ENCODE assay signal across 8 cellular contexts in genomic region chr16:27549857-27550581, GRCh38. TPM values are rescaled to one million over a fixed set of nuclear protein-coding genes. Genes with fewer than 3 reads are reported as not detected.
DNase-seq lines count a peak whose midpoint lies in the region; ATAC-seq and TF ChIP-seq lines count a peak whose summit lies in the region.

A gene with protein sequence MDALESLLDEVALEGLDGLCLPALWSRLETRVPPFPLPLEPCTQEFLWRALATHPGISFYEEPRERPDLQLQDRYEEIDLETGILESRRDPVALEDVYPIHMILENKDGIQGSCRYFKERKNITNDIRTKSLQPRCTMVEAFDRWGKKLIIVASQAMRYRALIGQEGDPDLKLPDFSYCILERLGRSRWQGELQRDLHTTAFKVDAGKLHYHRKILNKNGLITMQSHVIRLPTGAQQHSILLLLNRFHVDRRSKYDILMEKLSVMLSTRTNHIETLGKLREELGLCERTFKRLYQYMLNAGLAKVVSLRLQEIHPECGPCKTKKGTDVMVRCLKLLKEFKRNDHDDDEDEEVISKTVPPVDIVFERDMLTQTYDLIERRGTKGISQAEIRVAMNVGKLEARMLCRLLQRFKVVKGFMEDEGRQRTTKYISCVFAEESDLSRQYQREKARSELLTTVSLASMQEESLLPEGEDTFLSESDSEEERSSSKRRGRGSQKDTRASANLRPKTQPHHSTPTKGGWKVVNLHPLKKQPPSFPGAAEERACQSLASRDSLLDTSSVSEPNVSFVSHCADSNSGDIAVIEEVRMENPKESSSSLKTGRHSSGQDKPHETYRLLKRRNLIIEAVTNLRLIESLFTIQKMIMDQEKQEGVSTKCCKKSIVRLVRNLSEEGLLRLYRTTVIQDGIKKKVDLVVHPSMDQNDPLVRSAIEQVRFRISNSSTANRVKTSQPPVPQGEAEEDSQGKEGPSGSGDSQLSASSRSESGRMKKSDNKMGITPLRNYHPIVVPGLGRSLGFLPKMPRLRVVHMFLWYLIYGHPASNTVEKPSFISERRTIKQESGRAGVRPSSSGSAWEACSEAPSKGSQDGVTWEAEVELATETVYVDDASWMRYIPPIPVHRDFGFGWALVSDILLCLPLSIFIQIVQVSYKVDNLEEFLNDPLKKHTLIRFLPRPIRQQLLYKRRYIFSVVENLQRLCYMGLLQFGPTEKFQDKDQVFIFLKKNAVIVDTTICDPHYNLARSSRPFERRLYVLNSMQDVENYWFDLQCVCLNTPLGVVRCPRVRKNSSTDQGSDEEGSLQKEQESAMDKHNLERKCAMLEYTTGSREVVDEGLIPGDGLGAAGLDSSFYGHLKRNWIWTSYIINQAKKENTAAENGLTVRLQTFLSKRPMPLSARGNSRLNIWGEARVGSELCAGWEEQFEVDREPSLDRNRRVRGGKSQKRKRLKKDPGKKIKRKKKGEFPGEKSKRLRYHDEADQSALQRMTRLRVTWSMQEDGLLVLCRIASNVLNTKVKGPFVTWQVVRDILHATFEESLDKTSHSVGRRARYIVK (N-terminal part only) (minus strand): TSS chr16:27549913. CDS start chr16:27549890, 23 bp downstream.
TSS of gene KATNIP (plus strand) at chr16:27550144. CDS start at chr16:27550171, 27 bp downstream.

- H3K36me3 ChIP-seq in SK-N-SH (replicated peaks in 1 of 2; ENCODE audit: control insufficient read depth in 1 of 2, insufficient read depth in 2 of 2, low read length in 1 of 2): peaks cover 0 to 6% of the 10 kb centered on the region in 2 experiments
- H3K36me3 ChIP-seq in testis (ENCODE audit: low read depth, missing control alignments): no peaks in the 10 kb centered on the region

- TF ChIP-seq EP300 in SK-N-SH (IDR thresholded peaks at IDR 0.05; ENCODE audit: borderline replicate concordance in 1 of 2, low read depth in 1 of 2, low read length in 1 of 2): no peak

- CTCF ChIA-PET in SK-N-SH (lab: Yijun Ruan, JAX): interaction anchor here (0.7 to 1.7 kb wide), 4 partner anchors 24 to 520 kb away, joined by 3 to 4 read pairs (median 3); no protein-coding TSS in a partner anchor

- peak within 1 kb of the TSS; percentile 75 to 99 for H3K4me3 ChIP-seq in SK-N-SH (ENCODE audit: low read depth in 2 of 2, low read length in 1 of 2)
- H3K4me3 ChIP-seq in testis: peak within 1 kb of the TSS; percentile 77 to 80

- no peaks in the 10 kb centered on the region for H3K9me3 ChIP-seq in SK-N-SH
- H3K9me3 ChIP-seq in testis: no peaks in the 10 kb centered on the region

- H3F3A ChIP-seq in SK-N-SH (replicated peaks; ENCODE audit: insufficient read depth): no peaks in the 10 kb centered on the region

- H3K79me2 ChIP-seq in SK-N-SH (ENCODE audit: insufficient read depth): peaks cover 84% of the 10 kb centered on the region

- TF ChIP-seq CTCF in SK-N-SH (IDR thresholded peaks at IDR 0.05) (no peak), omental fat pad (IDR thresholded peaks at IDR 0.05) (no peak), testis (IDR thresholded peaks at IDR 0.05) (no peak)

- WGBS in SK-N-SH (ENCODE audit: low lambda C conversion rate): under 1% methylated on average over 26 of the region's 51 CpGs
- WGBS in testis, 2 donors: 0% methylated on average over 14 to 50 of the region's 51 CpGs

- H3K27me3 ChIP-seq in SK-N-SH (ENCODE audit: insufficient read depth): no peaks in the 10 kb centered on the region
- H3K27me3 ChIP-seq in testis: no peaks in the 10 kb centered on the region

- intact Hi-C loops in testis (cut with DNase I; ENCODE audit: low total_unique reads): no loop called here

- ATAC-seq in HG02571 (IDR thresholded peaks at IDR 0.05; ENCODE audit: unreplicated experiment) (peak; percentile 94), omental fat pad (ENCODE audit: low FRiP score) (peak; percentile 98)

- peak within 1 kb of the TSS; percentile 87 for H3K9ac ChIP-seq in SK-N-SH

- TF ChIP-seq POLR2A in testis (IDR thresholded peaks at IDR 0.05): peak; percentile 1

- DNase-seq in GM04504 (ENCODE audit: low read depth): peak; percentile 98
- DNase-seq in NCI-H1048 (lab: John Stamatoyannopoulos, UW): peak; percentile 89
- DNase-seq in SK-N-SH: peak; percentile 100
- DNase-seq in activated naive CD4-positive, alpha-beta T cell treated with anti-CD3 and anti-CD28 coated beads, Interleukin-2, amount 50 U/mL, for 16 hours: peak; percentile 100
- peak; percentile 99 for DNase-seq in globus pallidus (ENCODE audit: low spot score)
- DNase-seq in omental fat pad (ENCODE audit: low spot score): peak; percentile 100
- DNase-seq in testis: peak; percentile 100

- H3K4me2 ChIP-seq in SK-N-SH: peak within 1 kb of the TSS; percentile 91

- POLR2A ChIA-PET in SK-N-SH (lab: Yijun Ruan, JAX): interaction anchor here (0.6 to 1.5 kb wide), 8 partner anchors 10 to 1264 kb away, joined by 3 to 6 read pairs (median 3); no protein-coding TSS in a partner anchor

- peaks cover 15 to 17% of the 10 kb centered on the region in 2 experiments; a peak in 2 of 4 replicates for H3K4me1 ChIP-seq in SK-N-SH (ENCODE audit: control insufficient read depth in 1 of 2, insufficient read depth in 2 of 2, low read depth in 1 of 2, low read length in 1 of 2)
- H3K4me1 ChIP-seq in testis: peaks cover 24% of the 10 kb centered on the region

- TF ChIP-seq RAD21 in SK-N-SH (IDR thresholded peaks at IDR 0.05; ENCODE audit: low read length): no peak

- no peaks in the 10 kb centered on the region for H3K9me2 ChIP-seq in SK-N-SH

- H3K27ac ChIP-seq in SK-N-SH (ENCODE audit: low read depth in 2 of 2, low read length in 1 of 2): peak within 1 kb of the TSS; percentile 66 to 80
- peak within 1 kb of the TSS; percentile 52 to 71 for H3K27ac ChIP-seq in testis

- H2AFZ ChIP-seq in SK-N-SH (ENCODE audit: low read depth): peak within 1 kb of the TSS; percentile 71; the same call in 1 of the 2 replicates

- peaks cover 39% of the 10 kb centered on the region for H4K20me1 ChIP-seq in SK-N-SH (ENCODE audit: insufficient read depth)

TF ChIP-seq in SK-N-SH, 30 proteins besides CTCF, POLR2A, EP300 and RAD21 (continues in another document):
- peak; percentile 89 for TF ChIP-seq GABPA (IDR thresholded peaks at IDR 0.05; ENCODE audit: low read depth)
- TF ChIP-seq, protein P1, sequence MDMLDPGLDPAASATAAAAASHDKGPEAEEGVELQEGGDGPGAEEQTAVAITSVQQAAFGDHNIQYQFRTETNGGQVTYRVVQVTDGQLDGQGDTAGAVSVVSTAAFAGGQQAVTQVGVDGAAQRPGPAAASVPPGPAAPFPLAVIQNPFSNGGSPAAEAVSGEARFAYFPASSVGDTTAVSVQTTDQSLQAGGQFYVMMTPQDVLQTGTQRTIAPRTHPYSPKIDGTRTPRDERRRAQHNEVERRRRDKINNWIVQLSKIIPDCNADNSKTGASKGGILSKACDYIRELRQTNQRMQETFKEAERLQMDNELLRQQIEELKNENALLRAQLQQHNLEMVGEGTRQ (IDR thresholded peaks at IDR 0.05; ENCODE audit: borderline replicate concordance, low read depth, low read length): no peak
- no peak for TF ChIP-seq EZH2phosphoT487 (IDR thresholded peaks at IDR 0.05; ENCODE audit: borderline replicate concordance, low read depth)
- no peak for TF ChIP-seq TEAD4 (IDR thresholded peaks at IDR 0.05; ENCODE audit: borderline replicate concordance, insufficient read depth)
- TF ChIP-seq MEF2A (IDR thresholded peaks at IDR 0.05; ENCODE audit: borderline replicate concordance, low read depth): no peak
- no peak for TF ChIP-seq JUND (IDR thresholded peaks at IDR 0.05)
- peak; percentile 79 for TF ChIP-seq YY1 (IDR thresholded peaks at IDR 0.05; ENCODE audit: low read depth)
- no peak for TF ChIP-seq FOSL2 (IDR thresholded peaks at IDR 0.05; ENCODE audit: borderline replicate concordance, low read depth)
- no peak for TF ChIP-seq GATA2 (CRISPR knock-in tag; IDR thresholded peaks at IDR 0.05)
- TF ChIP-seq NRF1 (IDR thresholded peaks at IDR 0.05; ENCODE audit: low read depth, low read length): peak; percentile 97
- TF ChIP-seq, protein P2, sequence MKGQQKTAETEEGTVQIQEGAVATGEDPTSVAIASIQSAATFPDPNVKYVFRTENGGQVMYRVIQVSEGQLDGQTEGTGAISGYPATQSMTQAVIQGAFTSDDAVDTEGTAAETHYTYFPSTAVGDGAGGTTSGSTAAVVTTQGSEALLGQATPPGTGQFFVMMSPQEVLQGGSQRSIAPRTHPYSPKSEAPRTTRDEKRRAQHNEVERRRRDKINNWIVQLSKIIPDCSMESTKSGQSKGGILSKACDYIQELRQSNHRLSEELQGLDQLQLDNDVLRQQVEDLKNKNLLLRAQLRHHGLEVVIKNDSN (IDR thresholded peaks at IDR 0.05; ENCODE audit: borderline replicate concordance, low read depth): no peak

RNA-seq across cellular contexts. Expression of the first gene that starts in this region (rescaled TPM):
- polyA plus RNA-seq in SK-N-SH (2012; rRNA removed) (30.1 and 47.2 TPM in 2 replicates), testis (ENCODE audit: insufficient read depth, low read depth, low replicate concordance) (85.7 TPM)
- polyA plus RNA-seq in SK-N-SH (2012; cell fraction: cytosol; rRNA removed): 21.3 and 28.8 TPM in 2 replicates
- 84.5 and 107 TPM in 2 replicates for polyA plus RNA-seq in SK-N-SH (2012; cell fraction: nucleus; rRNA removed)
- total RNA-seq in omental fat pad (10 to 100 TPM; 38.5 to 57.2 (median 41.0) TPM), testis (100 to 1,000 TPM; 129 to 154 TPM)

RNA-seq across cellular contexts. Expression of gene KATNIP, which starts in this region (rescaled TPM):
- 25.5 and 28.6 TPM in 2 replicates for polyA plus RNA-seq in SK-N-SH (2012; rRNA removed)
- polyA plus RNA-seq in SK-N-SH (2012; cell fraction: cytosol; rRNA removed): 8.9 and 9.8 TPM in 2 replicates
- 87.5 and 111 TPM in 2 replicates for polyA plus RNA-seq in SK-N-SH (2012; cell fraction: nucleus; rRNA removed)
- total RNA-seq in omental fat pad: 10 to 100 TPM; 18.1 to 22.9 (median 20.0) TPM
- 10 to 100 TPM; 48.6 to 80.2 TPM for total RNA-seq in testis
- polyA plus RNA-seq in testis (ENCODE audit: insufficient read depth, low read depth, low replicate concordance): 43.2 TPM

Comparison
In these comparisons a context has a peak if more than half of its experiments do, and no peak if none do; other contexts are left out.
1. Peak in every context shown above with its lines: DNase-seq, ATAC-seq, H3K4me3 ChIP-seq and H3K27ac ChIP-seq.